ENCODE assay signal across 16 cellular contexts in genomic region chr3:150567328-150567727, GRCh38. TPM values are rescaled to one million over a fixed set of nuclear protein-coding genes. Genes with fewer than 3 reads are reported as not detected.
A peak's percentile ranks its signal among the peaks of the same experiment; 100 is the strongest.
DNase-seq lines count a peak whose midpoint lies in the region; ATAC-seq and TF ChIP-seq lines count a peak whose summit lies in the region.
"Had no signal": no experiment of that assay in that cellular context is flagged by ENCODE, and none has a peak within 500 bp of the region (broad histone marks: within the 10 kb centered on the region; RNA-seq: fewer than 3 reads in every experiment).

No MANE protein-coding gene starts in this region.

- no peak overlapping the region for H2BK5ac ChIP-seq in mesendoderm (ENCODE audit: low read length)

- H3K23ac ChIP-seq in mesendoderm (ENCODE audit: low read length), result no peak overlapping the region

- H3K9ac ChIP-seq in HCT116 (ENCODE audit: low read length) (no peak overlapping the region), mesendoderm (ENCODE audit: low read length) (no peak overlapping the region)
- H3K9ac ChIP-seq: BLaER1 treated with 17β-estradiol and CSF1 and Interleukin-3, amounts not matched to agents 10 nM and 100 nM had no signal

- CTCF ChIA-PET in HCT116 (lab: Charles Lee) (no interaction called here), WTC11 (lab: Charles Lee) (interaction anchor here (0.6 kb wide), 1 partner anchor 8 kb away, joined by 3 read pairs; no protein-coding TSS in a partner anchor)

- no peak overlapping the region for H3K4me3 ChIP-seq in HCT116 (replicated peaks in 1 of 2; ENCODE audit: low read depth in 1 of 2, low read length in 2 of 2)
- H3K4me3 ChIP-seq in mesendoderm (ENCODE audit: low read length), result no peak overlapping the region
- H3K4me3 ChIP-seq in heart left ventricle, result no peak overlapping the region
- H3K4me3 ChIP-seq: BLaER1 treated with 17β-estradiol and CSF1 and Interleukin-3, amounts not matched to agents 10 nM and 100 nM; GM23338 had no signal

- DNase-seq in activated T-cell treated with anti-CD3 and anti-CD28 coated beads, Interleukin-2, amount 50 U/mL, for 72 hours, result no peak
- DNase-seq in activated T-cell treated with anti-CD3 and anti-CD28 coated beads for 4 hours (no peak), HCT116 (ENCODE audit: low read depth, low spot score) (no peak), WTC11 (ENCODE audit: low spot score) (no peak), mesendoderm (peak; percentile 2), heart left ventricle (no peak), NCI-H2107 (lab: John Stamatoyannopoulos, UW) (no peak)
- no peak for DNase-seq in activated naive CD4-positive, alpha-beta T cell (lab: John Stamatoyannopoulos, UW)
- DNase-seq: AML-193; CD4-positive, CD25-positive, alpha-beta regulatory T cell; DMS79; H7 had no signal

- no peak overlapping the region for H2AFZ ChIP-seq in HCT116 (ENCODE audit: low read depth, low read length, poor library complexity, severe bottlenecking)
- H2AFZ ChIP-seq: GM23338 had no signal

- no peak overlapping the region for H3K4me3 Mint-ChIP-seq in activated T-cell treated with anti-CD3 and anti-CD28 coated beads, Interleukin-2, amount 50 U/mL, for 72 hours
- no peak overlapping the region for H3K4me3 Mint-ChIP-seq in WTC11
- H3K4me3 Mint-ChIP-seq: CD4-positive, CD25-positive, alpha-beta regulatory T cell; GM23338 had no signal

- TF ChIP-seq RAD21 in HCT116 (IDR thresholded peaks at IDR 0.05; ENCODE audit: low read depth), result no peak

- TF ChIP-seq CTCF in HCT116 (IDR thresholded peaks at IDR 0.05 in 2 of 3, conservative IDR thresholded peaks at IDR 0.05 in 1 of 3; ENCODE audit: borderline replicate concordance in 1 of 3, insufficient read depth in 1 of 3, low read depth in 2 of 3, low read length in 2 of 3) (no peak), WTC11 (IDR thresholded peaks at IDR 0.05) (no peak), heart left ventricle (IDR thresholded peaks at IDR 0.05) (no peak)

- H3K4me1 Mint-ChIP-seq in activated T-cell treated with anti-CD3 and anti-CD28 coated beads, Interleukin-2, amount 50 U/mL, for 72 hours (ENCODE audit: low read depth), result no peaks in the 10 kb centered on the region
- no peaks in the 10 kb centered on the region for H3K4me1 Mint-ChIP-seq in WTC11
- H3K4me1 Mint-ChIP-seq: GM23338 had no signal

- no peak overlapping the region for H4K5ac ChIP-seq in mesendoderm (ENCODE audit: low read length)

- H3K4me2 ChIP-seq in HCT116 (ENCODE audit: low read length), result no peak overlapping the region
- no peak overlapping the region for H3K4me2 ChIP-seq in mesendoderm (ENCODE audit: low read length)
- H3K4me2 ChIP-seq: BLaER1 treated with 17β-estradiol and CSF1 and Interleukin-3, amounts not matched to agents 10 nM and 100 nM; GM23338 had no signal

- POLR2A ChIA-PET in HCT116 (lab: Charles Lee), result no interaction called here
- POLR2A ChIA-PET in WTC11 (lab: Charles Lee), result no interaction called here

- peaks cover 44 to 52% of the 10 kb centered on the region in 2 experiments for H3K36me3 ChIP-seq in HCT116 (ENCODE audit: control insufficient read depth in 1 of 2, insufficient read depth in 2 of 2, low read length in 2 of 2)
- H3K36me3 ChIP-seq in mesendoderm (ENCODE audit: control insufficient read depth, insufficient read depth, low read length), result peaks cover 3% of the 10 kb centered on the region
- H3K36me3 ChIP-seq in heart left ventricle, result peaks cover 2 to 100% (median 95%) of the 10 kb centered on the region in 9 donors

- no peaks in the 10 kb centered on the region for H4K20me1 ChIP-seq in HCT116 (ENCODE audit: insufficient read depth)

- H3K56ac ChIP-seq in mesendoderm (ENCODE audit: low read length), result no peak overlapping the region

- no peak overlapping the region for H2BK120ac ChIP-seq in mesendoderm (ENCODE audit: low read depth, low read length)

- no peak overlapping the region for H4K8ac ChIP-seq in mesendoderm (ENCODE audit: low read depth, low read length)

- TF ChIP-seq POLR2A in HCT116 (IDR thresholded peaks at IDR 0.05; ENCODE audit: borderline replicate concordance, extremely low read depth, insufficient read depth, insufficient read length) (no peak), heart left ventricle (IDR thresholded peaks at IDR 0.05) (no peak)

- intact Hi-C loops in HCT116 (cut with micrococcal nuclease), result no loop called here
- intact Hi-C loops in heart left ventricle (cut with DNase I), result no loop called here

- no peaks in the 10 kb centered on the region for H3K27me3 ChIP-seq in HCT116 (ENCODE audit: insufficient read depth, low read length)
- no peaks in the 10 kb centered on the region for H3K27me3 ChIP-seq in mesendoderm (ENCODE audit: insufficient read depth, low read length, poor library complexity)
- H3K27me3 ChIP-seq in heart left ventricle, result no peaks in the 10 kb centered on the region
- H3K27me3 ChIP-seq: BLaER1 treated with 17β-estradiol and CSF1 and Interleukin-3, amounts not matched to agents 10 nM and 100 nM had no signal

- peak overlapping the region; percentile 81 for H3K27ac Mint-ChIP-seq in activated T-cell treated with anti-CD3 and anti-CD28 coated beads, Interleukin-2, amount 50 U/mL, for 72 hours
- no peak overlapping the region for H3K27ac Mint-ChIP-seq in WTC11
- H3K27ac Mint-ChIP-seq: CD4-positive, CD25-positive, alpha-beta regulatory T cell; GM23338 had no signal

- no CpG with 5 or more reads among the region's 1 CpG for WGBS in mesendoderm (ENCODE audit: extremely low coverage, insufficient coverage, low lambda C conversion rate)
- WGBS in heart left ventricle, 4 donors, result 82 to 92% (median 86%) methylated on average over 1 of the region's 1 CpG

- H3K36me3 Mint-ChIP-seq in activated T-cell treated with anti-CD3 and anti-CD28 coated beads, Interleukin-2, amount 50 U/mL, for 72 hours (ENCODE audit: insufficient read depth in 2 of 2), result peaks cover 5 to 32% of the 10 kb centered on the region in 2 donors
- peaks cover 54% of the 10 kb centered on the region for H3K36me3 Mint-ChIP-seq in WTC11

- H3K27me3 Mint-ChIP-seq in activated T-cell treated with anti-CD3 and anti-CD28 coated beads, Interleukin-2, amount 50 U/mL, for 72 hours (ENCODE audit: low read depth), result no peaks in the 10 kb centered on the region
- no peaks in the 10 kb centered on the region for H3K27me3 Mint-ChIP-seq in WTC11 (ENCODE audit: low read depth)
- H3K27me3 Mint-ChIP-seq: CD4-positive, CD25-positive, alpha-beta regulatory T cell had no signal

- RAD21 ChIA-PET in HCT116 (lab: Charles Lee; ENCODE audit: low non-redundant PET in 1 of 2, low total read pairs in 2 of 2, uncharacterized antibody in 2 of 2, unreplicated experiment in 2 of 2), result no interaction called here

- H3K27ac ChIP-seq in HCT116 (ENCODE audit: low read depth, low read length) (no peak overlapping the region), mesendoderm (ENCODE audit: low read depth, low read length) (no peak overlapping the region), heart left ventricle (no peak overlapping the region)
- H3K27ac ChIP-seq: 22Rv1; BLaER1 treated with 17β-estradiol and CSF1 and Interleukin-3, amounts not matched to agents 10 nM and 100 nM; HL-60 had no signal

- H3K4ac ChIP-seq in mesendoderm (ENCODE audit: low read depth, low read length), result no peak overlapping the region

- no peaks in the 10 kb centered on the region for H3K79me1 ChIP-seq in mesendoderm (ENCODE audit: low read length)

- H3K9me2 ChIP-seq in HCT116 (ENCODE audit: insufficient read depth), result no peaks in the 10 kb centered on the region

- H3K9me3 ChIP-seq in HCT116 (ENCODE audit: control insufficient read depth in 1 of 2, insufficient read depth in 1 of 2, low read depth in 1 of 2, low read length in 2 of 2) (no peaks in the 10 kb centered on the region), heart left ventricle (no peaks in the 10 kb centered on the region)
- H3K9me3 ChIP-seq: BLaER1 treated with 17β-estradiol and CSF1 and Interleukin-3, amounts not matched to agents 10 nM and 100 nM had no signal

- no peak overlapping the region for H3K18ac ChIP-seq in mesendoderm (ENCODE audit: low read length)

- no peak overlapping the region for H2AK5ac ChIP-seq in mesendoderm (ENCODE audit: low read length)

- no peak overlapping the region for H2BK15ac ChIP-seq in mesendoderm (replicated peaks; ENCODE audit: low read depth)

- no peak for ATAC-seq in activated T-cell treated with anti-CD3 and anti-CD28 coated beads, Interleukin-2, amount 50 U/mL, for 72 hours (replicated peaks in 1 of 2)
- ATAC-seq in HCT116, result no peak
- ATAC-seq in WTC11, result 0 out of 2 replicates have a peak, but pooled peaks have one; percentile 26
- ATAC-seq in heart left ventricle, result no peak
- ATAC-seq: GM23338 had no signal

- H3K79me2 ChIP-seq in HCT116 (ENCODE audit: insufficient read depth, low read length) (peaks cover 24% of the 10 kb centered on the region), mesendoderm (ENCODE audit: control insufficient read depth, insufficient read depth, low read length) (no peaks in the 10 kb centered on the region)

- TSS peak; percentile 6 for BruUV-seq in HCT116 (replicated peaks; lab: Mats Ljungman, UMichigan)

- H3K9me3 Mint-ChIP-seq in activated T-cell treated with anti-CD3 and anti-CD28 coated beads, Interleukin-2, amount 50 U/mL, for 72 hours, result no peaks in the 10 kb centered on the region
- no peaks in the 10 kb centered on the region for H3K9me3 Mint-ChIP-seq in WTC11
- H3K9me3 Mint-ChIP-seq: GM23338 had no signal

- H3K4me1 ChIP-seq in HCT116 (ENCODE audit: control insufficient read depth in 1 of 2, insufficient read depth in 2 of 2, low read length in 2 of 2), result no peaks in the 10 kb centered on the region
- no peaks in the 10 kb centered on the region for H3K4me1 ChIP-seq in mesendoderm (ENCODE audit: control insufficient read depth, low read depth, low read length)
- no peaks in the 10 kb centered on the region for H3K4me1 ChIP-seq in heart left ventricle
- H3K4me1 ChIP-seq: BLaER1 treated with 17β-estradiol and CSF1 and Interleukin-3, amounts not matched to agents 10 nM and 100 nM had no signal

RNA-seq across cellular contexts. Expression of gene EIF2A, which starts 20.7 kb away (rescaled TPM):
- total RNA-seq in activated T-cell treated with anti-CD3 and anti-CD28 coated beads, Interleukin-2, amount 50 U/mL, for 72 hours, result 100 to 1,000 TPM; 131 to 149 TPM
- total RNA-seq in HCT116 (2021; ENCODE audit: unreplicated experiment) (126 TPM), WTC11 (2021) (76.2 to 88.4 TPM (median 82.7 TPM) in 3 replicates), heart left ventricle (100 to 1,000 TPM in 1 of 9 donors, 10 to 100 TPM in 8; 60.5 to 112 (median 75.5) TPM)
- 70.0 and 77.7 TPM in 2 replicates for polyA plus RNA-seq in HCT116 (2012)
- polyA plus RNA-seq in mesendoderm (2013, experiment 1 of 2), result 107 TPM
- polyA plus RNA-seq in mesendoderm (2013, experiment 2 of 2), result 108 TPM
- 10 to 100 TPM; 44.3 to 64.3 TPM for polyA plus RNA-seq in heart left ventricle

RNA-seq across cellular contexts. Expression of gene SERP1, which starts 21.0 kb away (rescaled TPM):
- total RNA-seq in activated T-cell treated with anti-CD3 and anti-CD28 coated beads, Interleukin-2, amount 50 U/mL, for 72 hours, result 100 to 1,000 TPM; 123 to 148 TPM
- 69.1 TPM for total RNA-seq in HCT116 (2021; ENCODE audit: unreplicated experiment)
- 68.6 and 107 TPM in 2 replicates for polyA plus RNA-seq in HCT116 (2012)
- 86.9 to 98.3 TPM (median 94.9 TPM) in 3 replicates for total RNA-seq in WTC11 (2021)
- polyA plus RNA-seq in mesendoderm (2013, experiment 1 of 2), result 89.8 TPM
- 93.4 TPM for polyA plus RNA-seq in mesendoderm (2013, experiment 2 of 2)
- 10 to 100 TPM; 19.5 to 86.9 (median 26.3) TPM for total RNA-seq in heart left ventricle
- polyA plus RNA-seq in heart left ventricle, result 10 to 100 TPM; 14.8 to 50.7 TPM

RNA-seq across cellular contexts. Expression of gene SELENOT, which starts 35.8 kb away (rescaled TPM):
- 100 to 1,000 TPM in 1 of 2 donors, 10 to 100 TPM in 1; 95.9 to 104 TPM for total RNA-seq in activated T-cell treated with anti-CD3 and anti-CD28 coated beads, Interleukin-2, amount 50 U/mL, for 72 hours
- total RNA-seq in HCT116 (2021; ENCODE audit: unreplicated experiment), result 81.6 TPM
- 78.0 and 92.0 TPM in 2 replicates for polyA plus RNA-seq in HCT116 (2012)
- total RNA-seq in WTC11 (2021), result 48.3 to 57.0 TPM (median 53.4 TPM) in 3 replicates
- 39.8 TPM for polyA plus RNA-seq in mesendoderm (2013, experiment 1 of 2)
- polyA plus RNA-seq in mesendoderm (2013, experiment 2 of 2), result 41.1 TPM
- 100 to 1,000 TPM in 2 of 9 donors, 10 to 100 TPM in 7; 62.7 to 103 (median 80.1) TPM for total RNA-seq in heart left ventricle
- 100 to 1,000 TPM in 1 of 2 donors, 10 to 100 TPM in 1; 19.4 to 120 TPM for polyA plus RNA-seq in heart left ventricle
